In the genomic region with DNA sequence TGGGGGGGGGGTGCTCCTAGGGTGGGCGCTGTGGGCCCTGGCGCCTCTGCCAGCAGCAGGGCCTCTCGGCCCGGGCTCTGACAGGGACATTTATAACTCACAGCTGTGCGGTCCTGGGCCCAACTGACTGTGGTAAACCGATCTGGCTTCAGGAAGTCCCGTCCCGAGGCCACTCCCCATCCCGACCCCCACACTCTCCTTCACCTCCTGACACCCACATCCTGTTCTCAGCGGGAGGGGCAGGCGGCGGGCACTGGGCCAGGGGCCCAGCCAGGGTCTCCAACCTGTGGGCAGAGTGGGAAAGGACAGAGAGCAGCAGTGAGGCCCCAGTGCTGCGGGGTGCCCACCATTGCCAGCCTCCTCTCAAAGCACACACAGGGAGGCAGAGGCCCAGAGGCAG, we compare ENCODE assay signal across 8 cellular contexts.
A peak's percentile ranks its signal among the peaks of the same experiment; 100 is the strongest.
DNase-seq lines count a peak whose midpoint lies in the region; ATAC-seq and TF ChIP-seq lines count a peak whose summit lies in the region.

No MANE protein-coding gene starts in this region.

- no peak for ATAC-seq in foreskin keratinocyte

- DNase-seq in GM12864 (ENCODE audit: low read depth): peak; percentile 37
- DNase-seq in H7: peak; percentile 81
- peak; percentile 74 to 86 for DNase-seq in NOMO-1 (lab: John Stamatoyannopoulos, UW; ENCODE audit: unreplicated experiment in 2 of 2)
- DNase-seq in adrenal gland: peak in 1 of 7 donors; percentile 59
- DNase-seq in uterus: no peak
- no peak for DNase-seq in foreskin keratinocyte
- DNase-seq in HUDEP-2 (lab: John Stamatoyannopoulos, UW; ENCODE audit: unreplicated experiment in 76 of 76): no peak

- TF ChIP-seq POLR2A in adrenal gland (IDR thresholded peaks at IDR 0.05) (no peak), uterus (IDR thresholded peaks at IDR 0.05) (no peak)

- H3K27me3 ChIP-seq in H7 (ENCODE audit: control insufficient read depth, insufficient read depth, low read length) (no peaks in the 10 kb centered on the region), adrenal gland (no peaks in the 10 kb centered on the region), muscle layer of duodenum (ENCODE audit: low read depth, low read length) (no peaks in the 10 kb centered on the region), uterus (no peaks in the 10 kb centered on the region), foreskin keratinocyte (no peaks in the 10 kb centered on the region)

- H3K4me3 ChIP-seq in GM12864 (ENCODE audit: low read depth, low read length) (no peak overlapping the region; the same call in 1 of the 2 replicates), H7 (ENCODE audit: insufficient read depth, low read depth, low read length) (no peak overlapping the region), adrenal gland (no peak overlapping the region), muscle layer of duodenum (ENCODE audit: low read depth in 1 of 2, low read length in 2 of 2) (no peak overlapping the region), uterus (no peak overlapping the region)

- WGBS in adrenal gland, 4 donors: 18 to 40% (median 31%) methylated on average over 4 to 13 of the region's 13 CpGs

- no peaks in the 10 kb centered on the region; the same call in none of the 2 replicates for H3K36me3 ChIP-seq in H7 (replicated peaks; ENCODE audit: control insufficient read depth, insufficient read depth, low read length)
- H3K36me3 ChIP-seq in adrenal gland (replicated peaks in 1 of 2): peaks cover 0 to 17% of the 10 kb centered on the region in 2 donors
- peaks cover 0 to 5% of the 10 kb centered on the region in 2 donors for H3K36me3 ChIP-seq in muscle layer of duodenum (ENCODE audit: control insufficient read depth in 1 of 2, insufficient read depth in 2 of 2, low read length in 2 of 2)
- H3K36me3 ChIP-seq in uterus: no peaks in the 10 kb centered on the region

- peaks cover 46 to 83% of the 10 kb centered on the region in 2 donors for H3K4me1 ChIP-seq in adrenal gland (replicated peaks in 1 of 2)
- peaks cover 8 to 66% of the 10 kb centered on the region in 2 donors for H3K4me1 ChIP-seq in muscle layer of duodenum (ENCODE audit: control insufficient read depth in 1 of 2, insufficient read depth in 2 of 2, low read length in 2 of 2)
- H3K4me1 ChIP-seq in uterus: peaks cover 44 to 45% of the 10 kb centered on the region in 2 donors
- H3K4me1 ChIP-seq in foreskin keratinocyte: no peaks in the 10 kb centered on the region

- H3K9me3 ChIP-seq in adrenal gland (replicated peaks in 1 of 3): no peaks in the 10 kb centered on the region
- H3K9me3 ChIP-seq in muscle layer of duodenum (ENCODE audit: control insufficient read depth in 1 of 2, low read length in 2 of 2): no peaks in the 10 kb centered on the region
- no peaks in the 10 kb centered on the region for H3K9me3 ChIP-seq in uterus

- H3K27ac ChIP-seq in adrenal gland (peak overlapping the region in 4 of 5 donors; percentile 34 to 83 (median 71)), muscle layer of duodenum (ENCODE audit: low read length) (peak overlapping the region; percentile 76), uterus (peak overlapping the region; percentile 93 to 94), foreskin keratinocyte (no peak overlapping the region)

- intact Hi-C loops in adrenal gland (cut with DNase I): no loop called here
- intact Hi-C loops in uterus (cut with DNase I; ENCODE audit: low total_unique reads): no loop called here

- no peak for TF ChIP-seq CTCF in GM12864 (IDR thresholded peaks at IDR 0.05; ENCODE audit: low read depth, low read length, missing control alignments)
- TF ChIP-seq CTCF in adrenal gland (IDR thresholded peaks at IDR 0.05): no peak
- no peak for TF ChIP-seq CTCF in uterus (IDR thresholded peaks at IDR 0.05)
- TF ChIP-seq CTCF in foreskin keratinocyte (conservative IDR thresholded peaks at IDR 0.05): no peak

Comparison
In these comparisons a context has a peak if more than half of its experiments do, and no peak if none do; other contexts are left out.
1. DNase-seq: peak in GM12864 (single experiment), H7 (single experiment) and NOMO-1 (2 of 2); none in uterus (0 of 2), foreskin keratinocyte (0 of 2) and HUDEP-2 (0 of 76).